In genomic region chr2:238513346-238513745, GRCh38 we compare ENCODE assay signal across 9 cellular contexts.
A peak's percentile ranks its signal among the peaks of the same experiment; 100 is the strongest.
DNase-seq lines count a peak whose midpoint lies in the region; ATAC-seq and TF ChIP-seq lines count a peak whose summit lies in the region.
"Had no signal": no experiment of that assay in that cellular context is flagged by ENCODE, and none has a peak within 500 bp of the region (broad histone marks: within the 10 kb centered on the region; RNA-seq: fewer than 3 reads in every experiment).

No MANE protein-coding gene starts in this region.

- H3K4me1 Mint-ChIP-seq in effector memory CD8-positive, alpha-beta T cell (ENCODE audit: low read depth in 2 of 2) = no peaks in the 10 kb centered on the region

- peaks cover 6 to 9% of the 10 kb centered on the region in 2 donors for H3K9me3 Mint-ChIP-seq in effector memory CD8-positive, alpha-beta T cell

- H3K27me3 ChIP-seq in DND-41 (ENCODE audit: insufficient read depth, low read length, poor library complexity) (peaks cover 5% of the 10 kb centered on the region), HAP-1 (ENCODE audit: low read depth) (no peaks in the 10 kb centered on the region), SJCRH30 (peaks cover 8% of the 10 kb centered on the region)
- H3K27me3 ChIP-seq: pancreas had no signal

- peak; percentile 60 for TF ChIP-seq CTCF in DND-41 (IDR thresholded peaks at IDR 0.05; ENCODE audit: borderline replicate concordance, extremely low read depth, low read length, poor library complexity, severe bottlenecking)

- H3K36me3 ChIP-seq in DND-41 (ENCODE audit: insufficient read depth, low read length) = no peaks in the 10 kb centered on the region
- no peaks in the 10 kb centered on the region for H3K36me3 ChIP-seq in HAP-1 (replicated peaks)
- no peaks in the 10 kb centered on the region for H3K36me3 ChIP-seq in SJCRH30
- H3K36me3 ChIP-seq: pancreas had no signal

- no peak overlapping the region for H2AFZ ChIP-seq in DND-41 (ENCODE audit: low read depth, low read length)

- in situ Hi-C loops in HAP-1 (cut with MboI; ENCODE audit: low sequenced_read_pairs) = no loop called here

- no peaks in the 10 kb centered on the region for H3K4me1 ChIP-seq in DND-41 (ENCODE audit: insufficient read depth, low read length)
- H3K4me1 ChIP-seq in HAP-1 = no peaks in the 10 kb centered on the region
- H3K4me1 ChIP-seq in SJCRH30 = no peaks in the 10 kb centered on the region
- H3K4me1 ChIP-seq: pancreas had no signal

- DNase-seq in DND-41 (peak; percentile 45), HAP-1 (ENCODE audit: low spot score in 2 of 2) (peak; percentile 15 to 67), SJCRH30 (peak; percentile 41 to 69), fibroblast of the conjunctiva (ENCODE audit: low read depth) (peak; percentile 24), activated gamma-delta T cell treated with Interleukin-2 at 50 U/mL for 16 hours (no peak)
- DNase-seq in stimulated activated CD8-positive, alpha-beta memory T cell treated with anti-CD3 and anti-CD28 coated beads, Interleukin-4, amount 100 ng/mL, for 48 hours = peak; percentile 71
- no peak for DNase-seq in effector memory CD8-positive, alpha-beta T cell

- H3K27ac Mint-ChIP-seq in effector memory CD8-positive, alpha-beta T cell = no peak overlapping the region

- H3K27me3 Mint-ChIP-seq in effector memory CD8-positive, alpha-beta T cell = peaks cover 14 to 35% of the 10 kb centered on the region in 2 donors

- no peaks in the 10 kb centered on the region for H3K79me2 ChIP-seq in DND-41 (ENCODE audit: insufficient read depth, low read length)

- ATAC-seq in DND-41 (ENCODE audit: insufficient read depth, low read depth) (peak; percentile 53; the same call in 2 of the 3 replicates), GM21786 (IDR thresholded peaks at IDR 0.05; ENCODE audit: unreplicated experiment) (no peak)
- no peak for ATAC-seq in effector memory CD8-positive, alpha-beta T cell (replicated peaks)
- ATAC-seq: pancreas had no signal

- no peak overlapping the region for H3K9ac ChIP-seq in DND-41 (ENCODE audit: low read depth, low read length)

- no peak overlapping the region for H3K4me2 ChIP-seq in DND-41 (ENCODE audit: insufficient read depth, low read length)

- H3K4me3 ChIP-seq in DND-41 (ENCODE audit: low read depth in 1 of 2, low read length in 2 of 2) = no peak overlapping the region
- H3K4me3 ChIP-seq in HAP-1 = no peak overlapping the region
- H3K4me3 ChIP-seq in SJCRH30 = no peak overlapping the region
- H3K4me3 ChIP-seq: pancreas had no signal

- H3K27ac ChIP-seq in DND-41 (ENCODE audit: low read length) (no peak overlapping the region), SJCRH30 (no peak overlapping the region)
- H3K27ac ChIP-seq: pancreas had no signal

- H3K9me3 ChIP-seq in DND-41 (ENCODE audit: insufficient read depth, low read length, severe bottlenecking) = peaks cover 17% of the 10 kb centered on the region
- H3K9me3 ChIP-seq in HAP-1 = peaks cover 5% of the 10 kb centered on the region
- peaks cover 3% of the 10 kb centered on the region; the same call in 1 of the 2 replicates for H3K9me3 ChIP-seq in SJCRH30 (replicated peaks)
- H3K9me3 ChIP-seq: pancreas had no signal

- H3K36me3 Mint-ChIP-seq in effector memory CD8-positive, alpha-beta T cell (ENCODE audit: insufficient read depth) = no peaks in the 10 kb centered on the region

- H4K20me1 ChIP-seq in DND-41 (ENCODE audit: insufficient read depth, low read length) = no peaks in the 10 kb centered on the region; the same call in 1 of the 2 replicates

- H3K4me3 Mint-ChIP-seq in effector memory CD8-positive, alpha-beta T cell = no peak overlapping the region

Comparison
In these comparisons a context has a peak if more than half of its experiments do, and no peak if none do; other contexts are left out.
1. DNase-seq: peak in DND-41 (single experiment), HAP-1 (2 of 2), SJCRH30 (2 of 2), fibroblast of the conjunctiva (single experiment) and stimulated activated CD8-positive, alpha-beta memory T cell treated with anti-CD3 and anti-CD28 coated beads, Interleukin-4, amount 100 ng/mL, for 48 hours (single experiment); none in activated gamma-delta T cell treated with Interleukin-2 at 50 U/mL for 16 hours (single experiment) and effector memory CD8-positive, alpha-beta T cell (0 of 3).